Comparison of ENCODE assay signal across 8 cellular contexts in genomic region chr1:10510520-10511493, GRCh38. TPM values are rescaled to one million over a fixed set of nuclear protein-coding genes. Genes with fewer than 3 reads are reported as not detected.
DNase-seq lines count a peak whose midpoint lies in the region; ATAC-seq, FAIRE-seq and TF ChIP-seq lines count a peak whose summit lies in the region.

No MANE protein-coding gene starts in this region.

- H3K36me3 ChIP-seq in pancreas (no peaks in the 10 kb centered on the region), aorta (ENCODE audit: control insufficient read depth in 1 of 2, insufficient read depth in 2 of 2, low read length in 1 of 2) (no peaks in the 10 kb centered on the region)

- intact Hi-C loops in pancreas (cut with DNase I) (loop anchor here in 1 of 3 donors (5.0 to 10.0 kb wide), 3 partner anchors 174 to 356 kb away; partner anchors contain the start of gene CASZ1), aorta (cut with DNase I) (loop anchor here in 1 of 2 donors (5.0 kb wide), 1 partner anchor 286 kb away; the partner anchor contains the start of gene CASZ1)

- TF ChIP-seq CTCF in choroid plexus epithelial cell (conservative IDR thresholded peaks at IDR 0.05; ENCODE audit: low read depth, low read length) (no peak), pancreas (IDR thresholded peaks at IDR 0.05) (no peak)

- no peak overlapping the region for H3K27ac ChIP-seq in pancreas
- H3K27ac ChIP-seq in aorta (ENCODE audit: low read depth in 1 of 2, low read length in 2 of 2) = no peak overlapping the region

- DNase-seq in DMS53 (lab: John Stamatoyannopoulos, UW) = peak; percentile 73
- peak; percentile 95 for DNase-seq in Jurkat, Clone E6-1 (ENCODE audit: low read depth, low spot score)
- DNase-seq in choroid plexus epithelial cell (ENCODE audit: low read depth) = peak; percentile 79
- no peak for DNase-seq in pancreas
- DNase-seq in aorta = no peak
- no peak for DNase-seq in NCI-H1105 (lab: John Stamatoyannopoulos, UW)

- peak overlapping the region; percentile 44 for H3K4me3 ChIP-seq in Jurkat, Clone E6-1 (ENCODE audit: low read length)
- H3K4me3 ChIP-seq in choroid plexus epithelial cell (ENCODE audit: low read depth, low read length) = no peak overlapping the region
- H3K4me3 ChIP-seq in pancreas = no peak overlapping the region
- no peak overlapping the region for H3K4me3 ChIP-seq in aorta (ENCODE audit: low read length in 2 of 2)

- no peak for FAIRE-seq in pancreas (lab: Jason Lieb, UNC)

- ATAC-seq in GM21526 (IDR thresholded peaks at IDR 0.05; ENCODE audit: low FRiP score, unreplicated experiment) = peak; percentile 66
- peak; percentile 99 for ATAC-seq in activated CD4-positive, CD25-positive, alpha-beta regulatory T cell treated with anti-CD3 and anti-CD28 coated beads, Interleukin-2, amount 50 U/mL, for 24 hours
- ATAC-seq in pancreas = peak in 3 of 4 donors; percentile 26 to 42 (median 34)
- ATAC-seq in aorta (ENCODE audit: low FRiP score) = peak; percentile 68

- WGBS in pancreas, 2 donors = 66 to 73% methylated on average over 12 of the region's 12 CpGs
- 13 to 17% methylated on average over 12 of the region's 12 CpGs for WGBS in aorta, 2 donors

- no peaks in the 10 kb centered on the region for H3K27me3 ChIP-seq in pancreas
- H3K27me3 ChIP-seq in aorta (ENCODE audit: control insufficient read depth in 1 of 2, insufficient read depth in 2 of 2, low read length in 1 of 2) = no peaks in the 10 kb centered on the region

- H3K4me1 ChIP-seq in pancreas (peaks cover 9 to 22% (median 10%) of the 10 kb centered on the region in 3 donors), aorta (ENCODE audit: control insufficient read depth in 1 of 2, insufficient read depth in 2 of 2, low read length in 2 of 2) (peaks cover 0 to 7% of the 10 kb centered on the region in 2 donors)

- H3K9me3 ChIP-seq in pancreas (no peaks in the 10 kb centered on the region), aorta (ENCODE audit: control insufficient read depth, low read length) (no peaks in the 10 kb centered on the region)

RNA-seq across cellular contexts. Expression of gene PEX14, which starts 36.1 kb away (rescaled TPM):
- polyA plus RNA-seq in Jurkat, Clone E6-1 (2012; ENCODE audit: insufficient read depth, insufficient read length) = 22.4 TPM
- total RNA-seq in pancreas (10 to 100 TPM in 1 of 6 donors, 1 to 10 TPM in 5; 6.0 to 10.3 (median 7.9) TPM), aorta (10 to 100 TPM; 14.0 to 16.9 TPM)
- polyA plus RNA-seq in pancreas (10 to 100 TPM; 11.9 to 12.8 TPM), aorta (10 to 100 TPM in 1 of 2 donors, 1 to 10 TPM in 1; 4.5 to 14.8 TPM)

RNA-seq across cellular contexts. Expression of gene DFFA, which starts 38.5 kb away (rescaled TPM):
- polyA plus RNA-seq in Jurkat, Clone E6-1 (2012; ENCODE audit: insufficient read depth, insufficient read length) = 50.4 TPM
- total RNA-seq in pancreas = 10 to 100 TPM; 11.8 to 17.4 (median 16.1) TPM
- polyA plus RNA-seq in pancreas = 1 to 10 TPM; 6.9 to 8.9 TPM
- 10 to 100 TPM; 21.4 to 29.2 TPM for total RNA-seq in aorta
- polyA plus RNA-seq in aorta = 10 to 100 TPM in 1 of 2 donors, 1 to 10 TPM in 1; 7.8 to 14.5 TPM

Comparison
In these comparisons a context has a peak if more than half of its experiments do, and no peak if none do; other contexts are left out.
1. DNase-seq: peak in DMS53 (single experiment), Jurkat, Clone E6-1 (single experiment) and choroid plexus epithelial cell (single experiment); none in pancreas (0 of 6), aorta (0 of 2) and NCI-H1105 (single experiment).
2. ATAC-seq: peak in every context shown above with its lines; median percentile 99 in activated CD4-positive, CD25-positive, alpha-beta regulatory T cell treated with anti-CD3 and anti-CD28 coated beads, Interleukin-2, amount 50 U/mL, for 24 hours; 68 in aorta; 66 in GM21526; 34 in pancreas.